In genomic region chr14:75645051-75645450, GRCh38 we compare ENCODE assay signal across 15 cellular contexts.
"Had no signal": no experiment of that assay in that cellular context is flagged by ENCODE, and none has a peak within 500 bp of the region (broad histone marks: within the 10 kb centered on the region; RNA-seq: fewer than 3 reads in every experiment).

No MANE protein-coding gene starts in this region.

- H3K9me3 ChIP-seq: adrenal gland, pancreas, uterus had no signal

- FAIRE-seq: islet of Langerhans, pancreas had no signal

- H3K27me3 ChIP-seq: adrenal gland, cardiac muscle cell, pancreas, uterus had no signal

- H3K27ac ChIP-seq: cardiac muscle cell, pancreas, uterus had no signal

- DNase-seq: activated CD4-positive, alpha-beta memory T cell treated with anti-CD3 and anti-CD28 coated beads, Interleukin-2, amount 10 ng/mL, durations not matched to agents 7 days and 5 days; activated CD4-positive, alpha-beta T cell treated with anti-CD3 and anti-CD28 coated beads for 4 hours; activated naive CD4-positive, alpha-beta T cell treated with anti-CD3 and anti-CD28 coated beads, Interleukin-2, amount 50 U/mL, for 16 hours; activated T-cell treated with anti-CD3 and anti-CD28 coated beads, Interleukin-2, amount 50 U/mL, for 24 hours; left colon; naive thymus-derived CD4-positive, alpha-beta T cell; pancreas; stimulated activated CD4-positive, alpha-beta T cell treated with anti-CD3 and anti-CD28 coated beads, Interleukin-2, amount 100 ng/mL, for 48 hours; uterus had no signal

- H3K4me1 ChIP-seq: uterus had no signal

- ATAC-seq: left colon; naive thymus-derived CD4-positive, alpha-beta T cell; stimulated activated memory B cell treated with anti-CD40 and anti-IgM and Interleukin-4, amounts not matched to agents 10 μg/mL and 1 μg/mL and 100 μg/mL, for 72 hours; WTC11 had no signal

- H3K36me3 ChIP-seq: uterus had no signal

- H3K4me3 ChIP-seq: adrenal gland, cardiac muscle cell, lung, pancreas, uterus had no signal
